Comparison of ENCODE assay signal across 1 cellular context in the genomic region with DNA sequence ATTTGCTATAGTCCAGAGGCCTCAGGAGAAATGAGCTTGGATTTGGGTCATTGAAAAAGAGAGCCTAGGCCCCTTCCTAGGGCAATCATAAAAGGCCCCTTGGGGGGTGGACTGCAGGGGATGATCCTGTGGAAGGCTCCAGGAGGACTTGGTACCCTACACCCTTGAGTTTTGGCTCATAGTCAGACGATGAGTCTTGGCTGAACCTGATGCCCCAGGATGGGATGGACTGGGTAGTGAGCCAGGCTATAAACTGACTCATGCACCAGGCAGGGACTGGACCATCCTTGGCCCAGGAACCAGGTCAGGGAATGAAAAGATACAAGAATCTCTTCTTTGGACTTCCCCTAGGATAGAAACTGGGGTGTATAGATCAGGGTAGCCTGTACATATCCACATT.
TF ChIP-seq lines count a peak whose summit lies in the region.

No MANE protein-coding gene starts in this region.

TF ChIP-seq in HepG2, 621 proteins besides CTCF, POLR2A, EP300 and RAD21 (continued from another document):
- TF ChIP-seq, protein P1, sequence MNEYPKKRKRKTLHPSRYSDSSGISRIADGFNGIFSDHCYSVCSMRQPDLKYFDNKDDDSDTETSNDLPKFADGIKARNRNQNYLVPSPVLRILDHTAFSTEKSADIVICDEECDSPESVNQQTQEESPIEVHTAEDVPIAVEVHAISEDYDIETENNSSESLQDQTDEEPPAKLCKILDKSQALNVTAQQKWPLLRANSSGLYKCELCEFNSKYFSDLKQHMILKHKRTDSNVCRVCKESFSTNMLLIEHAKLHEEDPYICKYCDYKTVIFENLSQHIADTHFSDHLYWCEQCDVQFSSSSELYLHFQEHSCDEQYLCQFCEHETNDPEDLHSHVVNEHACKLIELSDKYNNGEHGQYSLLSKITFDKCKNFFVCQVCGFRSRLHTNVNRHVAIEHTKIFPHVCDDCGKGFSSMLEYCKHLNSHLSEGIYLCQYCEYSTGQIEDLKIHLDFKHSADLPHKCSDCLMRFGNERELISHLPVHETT (CRISPR knock-in tag; conservative IDR thresholded peaks at IDR 0.05) = no peak
- TF ChIP-seq ZNF367 (CRISPR knock-in tag; IDR thresholded peaks at IDR 0.05; ENCODE audit: borderline replicate concordance) = no peak
TF ChIP-seq in HepG2: peak in this region for 0.
